ENCODE assay signal across 12 cellular contexts in the genomic region with DNA sequence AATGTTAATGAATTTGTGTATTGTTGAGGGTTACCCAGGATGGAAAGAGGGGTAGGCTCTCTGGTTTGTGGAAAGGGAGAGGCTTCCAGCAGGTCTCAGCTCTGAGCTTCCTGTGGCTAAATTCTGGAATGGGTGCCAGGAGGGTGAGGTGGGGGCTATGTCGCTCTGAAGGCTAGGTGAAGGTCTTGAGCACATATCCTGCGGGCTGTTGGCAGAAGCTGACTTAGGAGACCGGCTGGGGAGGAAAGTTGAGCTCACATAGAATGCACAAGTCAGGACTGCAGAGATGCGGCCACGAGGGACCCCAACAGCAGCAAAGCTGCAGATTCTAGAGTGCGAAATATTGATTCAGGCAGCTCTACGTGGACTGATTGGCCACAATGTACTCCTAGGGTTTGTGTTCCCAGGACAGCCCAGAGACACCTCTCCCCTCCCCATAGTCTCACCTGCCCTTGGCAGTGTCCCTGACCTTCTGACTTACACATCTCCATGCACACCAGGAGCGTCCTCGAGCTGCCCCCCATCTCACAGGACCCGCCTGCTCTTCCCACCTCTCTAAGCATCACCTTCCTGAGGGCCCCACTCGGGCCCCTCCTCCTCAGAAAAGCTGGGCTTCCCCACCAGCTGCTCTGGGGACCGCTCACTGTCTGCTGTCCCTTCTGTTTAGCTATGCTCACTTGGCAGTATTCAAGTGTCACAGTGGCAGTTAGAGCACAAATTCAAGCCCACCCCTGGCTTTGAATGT.
A peak's percentile ranks its signal among the peaks of the same experiment; 100 is the strongest.
DNase-seq lines count a peak whose midpoint lies in the region; ATAC-seq and TF ChIP-seq lines count a peak whose summit lies in the region.
"Had no signal": no experiment of that assay in that cellular context is flagged by ENCODE, and none has a peak within 500 bp of the region (broad histone marks: within the 10 kb centered on the region; RNA-seq: fewer than 3 reads in every experiment).

No MANE protein-coding gene starts in this region.

- H4K20me1 ChIP-seq in Loucy (ENCODE audit: insufficient read depth, low read length, poor library complexity, severe bottlenecking): no peaks in the 10 kb centered on the region

- CTCF ChIA-PET in activated CD8-positive, alpha-beta T cell treated with anti-CD3 and anti-CD28 coated beads, Interleukin-2, amount 10 ng/mL, durations not matched to agents 7 days and 5 days (lab: Charles Lee): interaction anchor here (0.6 kb wide), 1 partner anchor 12 kb away, joined by 3 read pairs; no protein-coding TSS in a partner anchor
- CTCF ChIA-PET in T-cell (lab: Charles Lee): no interaction called here

- H3K9me3 Mint-ChIP-seq in activated CD8-positive, alpha-beta T cell treated with anti-CD3 and anti-CD28 coated beads, Interleukin-2, amount 10 ng/mL, durations not matched to agents 7 days and 5 days (ENCODE audit: insufficient read depth): no peaks in the 10 kb centered on the region
- peaks cover 0 to 14% (median 0%) of the 10 kb centered on the region in 3 donors for H3K9me3 Mint-ChIP-seq in T-cell
- H3K9me3 Mint-ChIP-seq: GM23338 had no signal

- POLR2A ChIA-PET in activated CD8-positive, alpha-beta T cell treated with anti-CD3 and anti-CD28 coated beads, Interleukin-2, amount 10 ng/mL, durations not matched to agents 7 days and 5 days (lab: Charles Lee): no interaction called here
- POLR2A ChIA-PET in T-cell (lab: Charles Lee): no interaction called here

- H3K4me3 Mint-ChIP-seq in activated CD8-positive, alpha-beta T cell treated with anti-CD3 and anti-CD28 coated beads, Interleukin-2, amount 10 ng/mL, durations not matched to agents 7 days and 5 days: no peak overlapping the region
- H3K4me3 Mint-ChIP-seq in T-cell: no peak overlapping the region
- H3K4me3 Mint-ChIP-seq: CD4-positive, CD25-positive, alpha-beta regulatory T cell; GM23338 had no signal

- peaks cover 91% of the 10 kb centered on the region for H3K4me1 ChIP-seq in Loucy (ENCODE audit: insufficient read depth, low read length, poor library complexity, severe bottlenecking)
- H3K4me1 ChIP-seq: A549 had no signal

- peaks cover 18% of the 10 kb centered on the region for H3F3A ChIP-seq in Loucy (ENCODE audit: low read depth)

- ATAC-seq in activated CD8-positive, alpha-beta T cell treated with anti-CD3 and anti-CD28 coated beads, Interleukin-2, amount 10 ng/mL, durations not matched to agents 7 days and 5 days: no peak
- ATAC-seq in T-cell (replicated peaks in 1 of 4): no peak
- ATAC-seq: A549, GM23338 had no signal

- H3K9ac ChIP-seq in Loucy (ENCODE audit: low read depth, low read length, poor library complexity, severe bottlenecking): peak overlapping the region; percentile 70

- peak overlapping the region; percentile 70 for H3K4me2 ChIP-seq in Loucy (ENCODE audit: low read depth, low read length, poor library complexity, severe bottlenecking)
- H3K4me2 ChIP-seq: A549, GM23338 had no signal

- H3K9me3 ChIP-seq in Loucy (ENCODE audit: insufficient read depth, low read depth, low read length): no peaks in the 10 kb centered on the region
- H3K9me3 ChIP-seq: A549 had no signal

- H3K36me3 ChIP-seq in Loucy (ENCODE audit: insufficient read depth, low read length): no peaks in the 10 kb centered on the region

- no peak for TF ChIP-seq CTCF in Loucy (conservative IDR thresholded peaks at IDR 0.05; ENCODE audit: low read length)

- H3K4me1 Mint-ChIP-seq in activated CD8-positive, alpha-beta T cell treated with anti-CD3 and anti-CD28 coated beads, Interleukin-2, amount 10 ng/mL, durations not matched to agents 7 days and 5 days (ENCODE audit: low read depth): no peaks in the 10 kb centered on the region
- no peaks in the 10 kb centered on the region for H3K4me1 Mint-ChIP-seq in T-cell
- H3K4me1 Mint-ChIP-seq: CD4-positive, CD25-positive, alpha-beta regulatory T cell had no signal

- peaks cover 11% of the 10 kb centered on the region; the same call in 1 of the 2 replicates for H3K79me2 ChIP-seq in Loucy (ENCODE audit: insufficient read depth, low read length)

- H3K27me3 Mint-ChIP-seq in activated CD8-positive, alpha-beta T cell treated with anti-CD3 and anti-CD28 coated beads, Interleukin-2, amount 10 ng/mL, durations not matched to agents 7 days and 5 days (ENCODE audit: low read depth): no peaks in the 10 kb centered on the region
- peaks cover 4 to 12% of the 10 kb centered on the region in 2 donors for H3K27me3 Mint-ChIP-seq in T-cell
- H3K27me3 Mint-ChIP-seq: CD4-positive, CD25-positive, alpha-beta regulatory T cell had no signal

- DNase-seq in DMS79 (lab: John Stamatoyannopoulos, UW): peak; percentile 46
- DNase-seq in astrocyte of the hippocampus (ENCODE audit: low read depth, low spot score): peak; percentile 24
- DNase-seq in NCI-H2171 (lab: John Stamatoyannopoulos, UW): no peak
- DNase-seq in activated CD8-positive, alpha-beta T cell treated with anti-CD3 and anti-CD28 coated beads, Interleukin-2, amount 10 ng/mL, durations not matched to agents 7 days and 5 days: no peak
- no peak for DNase-seq in T-cell
- DNase-seq: Calu3; CD4-positive, CD25-positive, alpha-beta regulatory T cell; EL; H7 had no signal

- peak overlapping the region; percentile 51 for H3K4me3 ChIP-seq in Loucy (ENCODE audit: low read length, poor library complexity, severe bottlenecking)
- H3K4me3 ChIP-seq: A549, GM23338 had no signal

- no peaks in the 10 kb centered on the region for H3K27me3 ChIP-seq in Loucy (ENCODE audit: insufficient read depth, low read length, poor library complexity, severe bottlenecking)

- H3K36me3 Mint-ChIP-seq in activated CD8-positive, alpha-beta T cell treated with anti-CD3 and anti-CD28 coated beads, Interleukin-2, amount 10 ng/mL, durations not matched to agents 7 days and 5 days (ENCODE audit: low read depth): no peaks in the 10 kb centered on the region
- H3K36me3 Mint-ChIP-seq in T-cell: no peaks in the 10 kb centered on the region
- H3K36me3 Mint-ChIP-seq: CD4-positive, CD25-positive, alpha-beta regulatory T cell had no signal

- no peak overlapping the region for H3K27ac Mint-ChIP-seq in activated CD8-positive, alpha-beta T cell treated with anti-CD3 and anti-CD28 coated beads, Interleukin-2, amount 10 ng/mL, durations not matched to agents 7 days and 5 days
- H3K27ac Mint-ChIP-seq in T-cell: no peak overlapping the region
- H3K27ac Mint-ChIP-seq: CD4-positive, CD25-positive, alpha-beta regulatory T cell; GM23338 had no signal

- H3K9me2 ChIP-seq in Loucy (replicated peaks; ENCODE audit: low read depth, low read length): no peaks in the 10 kb centered on the region

- H2AFZ ChIP-seq in Loucy (ENCODE audit: low read length): no peak overlapping the region
- H2AFZ ChIP-seq: GM23338 had no signal

Comparison
In these comparisons a context has a peak if more than half of its experiments do, and no peak if none do; other contexts are left out.
1. DNase-seq: peak in DMS79 (single experiment) and astrocyte of the hippocampus (single experiment); none in NCI-H2171 (single experiment), activated CD8-positive, alpha-beta T cell treated with anti-CD3 and anti-CD28 coated beads, Interleukin-2, amount 10 ng/mL, durations not matched to agents 7 days and 5 days (single experiment) and T-cell (0 of 34).